1 cellular context compared by ENCODE assay signal in genomic region chr7:24409429-24410024, GRCh38.
TF ChIP-seq lines count a peak whose summit lies in the region.

No MANE protein-coding gene starts in this region.

TF ChIP-seq in WTC11, 78 proteins besides CTCF, POLR2A, EP300 and RAD21 (continued from another document):
- TF ChIP-seq ZMAT4 (CRISPR knock-in tag; IDR thresholded peaks at IDR 0.05) (peak; percentile 44; the same call in 1 of the 2 replicates), HMGA2 (CRISPR knock-in tag; IDR thresholded peaks at IDR 0.05) (no peak), ZNF416 (CRISPR knock-in tag; IDR thresholded peaks at IDR 0.05) (peak; percentile 91; the same call in 1 of the 2 replicates), HMGXB4 (CRISPR knock-in tag; IDR thresholded peaks at IDR 0.05) (no peak), IRF2 (CRISPR knock-in tag; IDR thresholded peaks at IDR 0.05; ENCODE audit: borderline replicate concordance, low read depth) (no peak), JAZF1 (CRISPR knock-in tag; IDR thresholded peaks at IDR 0.05) (no peak), MXD4 (CRISPR knock-in tag; IDR thresholded peaks at IDR 0.05; ENCODE audit: borderline replicate concordance) (no peak), TP53 (CRISPR knock-in tag; IDR thresholded peaks at IDR 0.05) (no peak), OVOL2 (CRISPR knock-in tag; IDR thresholded peaks at IDR 0.05; ENCODE audit: borderline replicate concordance) (no peak), SMAD4 (CRISPR knock-in tag; IDR thresholded peaks at IDR 0.05) (no peak), ZBTB43 (CRISPR knock-in tag; IDR thresholded peaks at IDR 0.05) (no peak), ZNF425 (CRISPR knock-in tag; conservative IDR thresholded peaks at IDR 0.05) (peak; percentile 79), MLX (CRISPR knock-in tag; IDR thresholded peaks at IDR 0.05) (no peak), E2F5 (CRISPR knock-in tag; IDR thresholded peaks at IDR 0.05) (no peak), USF2 (CRISPR knock-in tag; IDR thresholded peaks at IDR 0.05) (no peak), NFE2L1 (CRISPR knock-in tag; IDR thresholded peaks at IDR 0.05) (no peak), PREB (CRISPR knock-in tag; IDR thresholded peaks at IDR 0.05; ENCODE audit: borderline replicate concordance) (no peak), TCF7 (CRISPR knock-in tag; IDR thresholded peaks at IDR 0.05; ENCODE audit: low read depth) (no peak), AFF4 (CRISPR knock-in tag; IDR thresholded peaks at IDR 0.05; ENCODE audit: borderline replicate concordance) (no peak), ZNF121 (CRISPR knock-in tag; IDR thresholded peaks at IDR 0.05) (no peak), RELA (CRISPR knock-in tag; IDR thresholded peaks at IDR 0.05; ENCODE audit: borderline replicate concordance) (no peak), SMAD3 (CRISPR knock-in tag; IDR thresholded peaks at IDR 0.05; ENCODE audit: borderline replicate concordance) (no peak), ERG (CRISPR knock-in tag; IDR thresholded peaks at IDR 0.05) (0 out of 2 replicates have a peak, but pooled peaks have one; percentile 42), ZBTB21 (CRISPR knock-in tag; IDR thresholded peaks at IDR 0.05; ENCODE audit: borderline replicate concordance) (no peak; the same call in 1 of the 2 replicates), ATF1 (CRISPR knock-in tag; IDR thresholded peaks at IDR 0.05) (no peak), NFYB (CRISPR knock-in tag; conservative IDR thresholded peaks at IDR 0.05; ENCODE audit: low read depth) (no peak), NR2C2 (CRISPR knock-in tag; IDR thresholded peaks at IDR 0.05) (no peak), ATF6 (CRISPR knock-in tag; IDR thresholded peaks at IDR 0.05) (no peak), CREM (CRISPR knock-in tag; IDR thresholded peaks at IDR 0.05) (no peak), FOXP4 (CRISPR knock-in tag; IDR thresholded peaks at IDR 0.05) (no peak), SOX15 (CRISPR knock-in tag; IDR thresholded peaks at IDR 0.05) (no peak), ESRRA (CRISPR knock-in tag; IDR thresholded peaks at IDR 0.05; ENCODE audit: borderline replicate concordance) (no peak), ZNF317 (CRISPR knock-in tag; IDR thresholded peaks at IDR 0.05; ENCODE audit: borderline replicate concordance, low read depth) (no peak), FOXJ3 (CRISPR knock-in tag; IDR thresholded peaks at IDR 0.05; ENCODE audit: borderline replicate concordance) (no peak), NR3C1 (CRISPR knock-in tag; conservative IDR thresholded peaks at IDR 0.05; ENCODE audit: low read depth) (no peak), ZNF396 (CRISPR knock-in tag; IDR thresholded peaks at IDR 0.05; ENCODE audit: borderline replicate concordance) (no peak), NR1H2 (CRISPR knock-in tag; IDR thresholded peaks at IDR 0.05) (no peak), FOXP1 (CRISPR knock-in tag; IDR thresholded peaks at IDR 0.05; ENCODE audit: borderline replicate concordance) (no peak), FOXK1 (CRISPR knock-in tag; IDR thresholded peaks at IDR 0.05) (no peak), TEAD1 (CRISPR knock-in tag; IDR thresholded peaks at IDR 0.05) (no peak)
